Comparison of ENCODE assay signal across 9 cellular contexts in the genomic region with DNA sequence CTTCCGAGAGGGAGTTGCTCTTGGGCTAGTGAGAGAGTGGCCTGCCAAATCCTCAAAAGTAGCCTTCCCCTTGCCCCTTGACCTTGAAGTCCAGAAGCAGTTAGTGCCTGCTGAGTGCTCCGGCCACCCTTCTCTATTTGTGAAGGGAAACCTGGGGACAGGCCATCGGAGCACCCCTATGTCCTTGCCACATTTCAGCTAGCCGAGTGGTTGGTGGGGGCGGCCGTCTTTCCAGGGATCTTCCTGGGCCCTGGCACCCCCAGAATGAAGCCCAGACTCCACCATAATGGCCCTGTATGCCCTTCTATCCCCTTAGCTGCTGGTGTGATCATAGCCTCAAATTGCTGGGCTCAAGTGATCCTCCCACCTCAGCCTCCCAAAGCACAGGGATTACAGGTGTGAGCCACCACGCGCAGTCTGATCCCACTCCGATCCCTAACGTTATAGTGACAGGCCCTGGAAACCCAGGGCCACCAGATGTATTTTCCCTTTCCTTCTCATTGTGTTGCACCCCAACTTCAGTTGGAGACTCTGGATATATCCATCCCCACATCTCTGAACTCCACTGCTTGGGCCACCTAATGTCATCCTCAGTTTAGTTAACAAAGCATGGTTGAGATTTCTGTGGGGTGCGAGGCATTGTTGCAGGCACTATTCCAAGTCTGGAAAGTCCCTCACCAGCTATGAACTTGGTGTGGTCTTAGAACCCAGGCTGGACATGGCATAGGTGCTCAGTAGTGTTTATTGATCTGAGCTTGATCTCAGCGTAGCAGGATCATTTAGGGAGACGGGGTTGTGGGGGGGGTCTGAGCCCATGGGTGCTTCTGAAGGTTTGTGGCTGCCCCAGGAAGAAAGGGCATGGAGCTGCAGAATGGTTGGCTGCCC. TPM values are rescaled to one million over a fixed set of nuclear protein-coding genes. Genes with fewer than 3 reads are reported as not detected.
DNase-seq lines count a peak whose midpoint lies in the region; ATAC-seq and TF ChIP-seq lines count a peak whose summit lies in the region.
"Had no signal": no experiment of that assay in that cellular context is flagged by ENCODE, and none has a peak within 500 bp of the region (broad histone marks: within the 10 kb centered on the region; RNA-seq: fewer than 3 reads in every experiment).

No MANE protein-coding gene starts in this region.

- no peak for ATAC-seq in lung (ENCODE audit: insufficient read depth, low FRiP score)
- ATAC-seq in upper lobe of left lung (ENCODE audit: low FRiP score in 2 of 2) = no peak
- no peak for ATAC-seq in GM21576 (IDR thresholded peaks at IDR 0.05; ENCODE audit: unreplicated experiment)
- ATAC-seq in GM21825 (IDR thresholded peaks at IDR 0.05; ENCODE audit: unreplicated experiment) = no peak

- TF ChIP-seq POLR2A in upper lobe of left lung (IDR thresholded peaks at IDR 0.05) = no peak

- TF ChIP-seq EP300 in upper lobe of left lung (IDR thresholded peaks at IDR 0.05) = no peak

- H3K4me3 ChIP-seq in lung (peak overlapping the region; percentile 87), upper lobe of left lung (peak overlapping the region; percentile 87 to 98 (median 94))

- H3K4me1 ChIP-seq in lung (ENCODE audit: control insufficient read depth in 2 of 2, insufficient read depth in 2 of 2, low read length in 2 of 2) = peaks cover 7 to 37% of the 10 kb centered on the region in 2 donors
- peaks cover 60 to 67% (median 65%) of the 10 kb centered on the region in 4 donors for H3K4me1 ChIP-seq in upper lobe of left lung

- no peaks in the 10 kb centered on the region for H3K36me3 Mint-ChIP-seq in brain

- peaks cover 61% of the 10 kb centered on the region for H3K4me1 Mint-ChIP-seq in brain

- no peak for TF ChIP-seq CTCF in brain (conservative IDR thresholded peaks at IDR 0.05)
- no peak for TF ChIP-seq CTCF in lung (IDR thresholded peaks at IDR 0.05; ENCODE audit: control extremely low read depth, extremely low read depth)
- no peak for TF ChIP-seq CTCF in upper lobe of left lung (IDR thresholded peaks at IDR 0.05)

- peak overlapping the region; percentile 97 to 100 for H3K27ac ChIP-seq in lung (ENCODE audit: low read depth in 1 of 2, low read length in 1 of 2)
- peak overlapping the region; percentile 98 to 100 (median 99) for H3K27ac ChIP-seq in upper lobe of left lung

- peak overlapping the region; percentile 91 to 100 (median 97) for H3K4me3 Mint-ChIP-seq in brain

- H3K27me3 ChIP-seq in lung (ENCODE audit: control insufficient read depth, insufficient read depth) (no peaks in the 10 kb centered on the region), upper lobe of left lung (no peaks in the 10 kb centered on the region)

- peaks cover 8% of the 10 kb centered on the region for H3K27me3 Mint-ChIP-seq in brain

- 43 to 60% methylated on average over 13 of the region's 13 CpGs for WGBS in lung, 2 donors
- WGBS in upper lobe of left lung, 2 donors = 45% methylated on average over 7 to 13 of the region's 13 CpGs

- H3K9me3 ChIP-seq in lung (ENCODE audit: control insufficient read depth in 2 of 2, insufficient read depth in 1 of 2, low read length in 1 of 2) (no peaks in the 10 kb centered on the region), upper lobe of left lung (no peaks in the 10 kb centered on the region)

- DNase-seq in activated effector memory CD4-positive, alpha-beta T cell treated with anti-CD3 and anti-CD28 coated beads, Interleukin-2, amount 50 U/mL, for 16 hours = peak; percentile 61
- no peak for DNase-seq in activated effector memory CD4-positive, alpha-beta T cell treated with Interleukin-2 at 50 U/mL for 16 hours
- DNase-seq in lung (ENCODE audit: low spot score) = no peak
- no peak for DNase-seq in upper lobe of left lung
- DNase-seq in NCI-H524 (lab: John Stamatoyannopoulos, UW) = no peak

- peaks cover 0 to 3% (median 0%) of the 10 kb centered on the region in 5 experiments for H3K9me3 Mint-ChIP-seq in brain

- H3K36me3 ChIP-seq in lung (ENCODE audit: control insufficient read depth in 2 of 2, insufficient read depth in 2 of 2, low read length in 2 of 2) (no peaks in the 10 kb centered on the region), upper lobe of left lung (peaks cover 0 to 5% (median 0%) of the 10 kb centered on the region in 4 donors)

- H3K27ac Mint-ChIP-seq in brain = peak overlapping the region; percentile 92 to 97 (median 95)

RNA-seq across cellular contexts. Expression of a gene that starts 1.6 kb away (rescaled TPM):
- 70.4 TPM for polyA plus RNA-seq in brain (ENCODE audit: insufficient read depth, low read depth, low replicate concordance)
- 100 to 1,000 TPM in 1 of 2 donors, 10 to 100 TPM in 1; 67.3 to 164 TPM for total RNA-seq in lung
- 100 to 1,000 TPM in 1 of 2 donors, 10 to 100 TPM in 1; 40.9 to 187 TPM for polyA plus RNA-seq in lung
- 100 to 1,000 TPM in 4 of 6 donors, 10 to 100 TPM in 2; 52.1 to 157 (median 111) TPM for total RNA-seq in upper lobe of left lung

RNA-seq across cellular contexts. Expression of a gene that starts 47.4 kb away (rescaled TPM):
- polyA plus RNA-seq in brain (ENCODE audit: insufficient read depth, low read depth, low replicate concordance) (178 TPM), lung (10 to 100 TPM; 18.2 to 31.2 TPM)
- total RNA-seq in lung (10 to 100 TPM; 42.8 to 59.5 TPM), upper lobe of left lung (10 to 100 TPM; 19.9 to 46.0 (median 33.2) TPM)
- total RNA-seq: LHCN-M2 had no signal
